In the genomic region with DNA sequence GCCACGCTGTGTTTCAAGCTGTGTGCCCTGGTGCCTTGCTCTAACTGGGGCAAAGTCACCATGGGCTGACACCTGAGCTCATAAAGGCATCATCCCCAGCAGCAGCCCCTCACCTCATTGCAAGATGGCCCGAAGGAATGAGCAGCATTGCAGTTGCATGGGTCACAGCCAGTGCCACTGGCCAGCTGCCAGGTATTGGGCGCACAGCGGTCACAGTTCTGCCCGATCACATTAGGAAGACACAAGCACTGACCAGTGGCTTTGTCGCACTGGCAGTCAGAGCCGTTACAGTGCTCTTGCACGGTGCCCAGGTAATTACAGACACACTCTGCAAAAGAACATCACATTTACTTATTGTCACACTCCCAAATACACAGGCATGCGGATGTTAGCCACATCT, we compare ENCODE assay signal across 17 cellular contexts. TPM values are rescaled to one million over a fixed set of nuclear protein-coding genes. Genes with fewer than 3 reads are reported as not detected.
DNase-seq lines count a peak whose midpoint lies in the region; ATAC-seq and TF ChIP-seq lines count a peak whose summit lies in the region.
"Had no signal": no experiment of that assay in that cellular context is flagged by ENCODE, and none has a peak within 500 bp of the region (broad histone marks: within the 10 kb centered on the region; RNA-seq: fewer than 3 reads in every experiment).

No MANE protein-coding gene starts in this region.

- H3K27me3 ChIP-seq in heart left ventricle (no peaks in the 10 kb centered on the region), mammary epithelial cell (ENCODE audit: insufficient read depth, low read length) (no peaks in the 10 kb centered on the region), mesendoderm (ENCODE audit: insufficient read depth, low read length, poor library complexity) (no peaks in the 10 kb centered on the region), upper lobe of left lung (no peaks in the 10 kb centered on the region)
- H3K27me3 ChIP-seq: MG63 had no signal

- H2AFZ ChIP-seq in mammary epithelial cell (ENCODE audit: low read depth, low read length), result no peak overlapping the region

- peaks cover 0 to 28% (median 9%) of the 10 kb centered on the region in 12 donors for H3K4me1 ChIP-seq in heart left ventricle
- H3K4me1 ChIP-seq in mammary epithelial cell (ENCODE audit: insufficient read depth, low read length), result peaks cover 67% of the 10 kb centered on the region
- peaks cover 5% of the 10 kb centered on the region for H3K4me1 ChIP-seq in mesendoderm (ENCODE audit: control insufficient read depth, low read depth, low read length)
- H3K4me1 ChIP-seq in upper lobe of left lung, result peaks cover 4 to 21% (median 15%) of the 10 kb centered on the region in 4 donors
- H3K4me1 ChIP-seq: prostate gland had no signal

- H3K23ac ChIP-seq in mesendoderm (ENCODE audit: low read length), result peak overlapping the region; percentile 37

- H4K8ac ChIP-seq in mesendoderm (ENCODE audit: low read depth, low read length), result no peak overlapping the region

- no peak overlapping the region for H2BK15ac ChIP-seq in mesendoderm (replicated peaks; ENCODE audit: low read depth)

- 86 to 91% (median 87%) methylated on average over 7 to 9 of the region's 9 CpGs for WGBS in heart left ventricle, 4 donors
- 41% methylated on average over 9 of the region's 9 CpGs for WGBS in mammary epithelial cell (ENCODE audit: low coverage, missing lambda C conversion rate)
- WGBS in mesendoderm (ENCODE audit: extremely low coverage, insufficient coverage, low lambda C conversion rate), result no CpG with 5 or more reads among the region's 9 CpGs
- whole genome bisulfite sequencing in upper lobe of left lung, 2 donors, result 38 to 77% methylated on average over 4 to 9 of the region's 9 CpGs

- no peak overlapping the region for H4K5ac ChIP-seq in mesendoderm (ENCODE audit: low read length)

- H3K36me3 ChIP-seq in heart left ventricle, result peaks cover 0 to 99% (median 56%) of the 10 kb centered on the region in 9 donors
- peaks cover 41% of the 10 kb centered on the region for H3K36me3 ChIP-seq in mammary epithelial cell (ENCODE audit: insufficient read depth, low read length)
- peaks cover 3% of the 10 kb centered on the region for H3K36me3 ChIP-seq in mesendoderm (ENCODE audit: control insufficient read depth, insufficient read depth, low read length)
- peaks cover 0 to 50% (median 2%) of the 10 kb centered on the region in 4 donors for H3K36me3 ChIP-seq in upper lobe of left lung
- H3K36me3 ChIP-seq: prostate gland had no signal

- TF ChIP-seq CTCF in heart left ventricle (IDR thresholded peaks at IDR 0.05) (no peak), mammary epithelial cell (conservative IDR thresholded peaks at IDR 0.05 in 1 of 2, IDR thresholded peaks at IDR 0.05 in 1 of 2; ENCODE audit: extremely low read depth in 1 of 2, insufficient read depth in 1 of 2, low read depth in 1 of 2, low read length in 2 of 2) (no peak), upper lobe of left lung (IDR thresholded peaks at IDR 0.05) (no peak)

- no peak overlapping the region for H2BK120ac ChIP-seq in mesendoderm (ENCODE audit: low read depth, low read length)

- H4K20me1 ChIP-seq in mammary epithelial cell (ENCODE audit: insufficient read depth, low read length), result no peaks in the 10 kb centered on the region

- no peak for TF ChIP-seq POLR2A in heart left ventricle (IDR thresholded peaks at IDR 0.05)
- TF ChIP-seq POLR2A in upper lobe of left lung (IDR thresholded peaks at IDR 0.05), result no peak

- no TSS peak for BruUV-seq in mammary epithelial cell (replicated peaks; lab: Mats Ljungman, UMichigan)

- dilution Hi-C loops in mammary epithelial cell (cut with HindIII; ENCODE audit: low sequenced_read_pairs), result no loop called here

- no peak overlapping the region for H2AK5ac ChIP-seq in mesendoderm (ENCODE audit: low read length)

- peak overlapping the region; percentile 63 for H3K56ac ChIP-seq in mesendoderm (ENCODE audit: low read length)

- H2BK5ac ChIP-seq in mesendoderm (ENCODE audit: low read length), result peak overlapping the region; percentile 9

- DNase-seq in heart left ventricle (no peak), left cardiac atrium (no peak), mammary epithelial cell (no peak), mesendoderm (no peak), upper lobe of left lung (peak in 1 of 2 donors; percentile 43), head of caudate nucleus (no peak), RPMI8226 (no peak), hippocampal formation (lab: John Stamatoyannopoulos, UW) (no peak)
- DNase-seq: activated naive CD4-positive, alpha-beta T cell; CD4-positive, alpha-beta memory T cell; effector memory CD4-positive, alpha-beta T cell; mucosa of descending colon; NCI-H2029 treated with DMSO at 0.1 percent for 48 hours; NCI-H524 had no signal

- intact Hi-C loops in heart left ventricle (cut with DNase I), result no loop called here
- intact Hi-C loops in left cardiac atrium (cut with DNase I), result no loop called here
- intact Hi-C loops in mammary epithelial cell (cut with micrococcal nuclease), result no loop called here
- intact Hi-C loops in head of caudate nucleus (cut with DNase I), result no loop called here

- H3K79me1 ChIP-seq in mesendoderm (ENCODE audit: low read length), result no peaks in the 10 kb centered on the region

- H3K9me3 ChIP-seq in heart left ventricle (no peaks in the 10 kb centered on the region), mammary epithelial cell (replicated peaks; ENCODE audit: insufficient read depth, low read length) (no peaks in the 10 kb centered on the region), upper lobe of left lung (no peaks in the 10 kb centered on the region)
- H3K9me3 ChIP-seq: MG63, mucosa of descending colon, prostate gland had no signal

- CTCF ChIA-PET in mammary epithelial cell (lab: Charles Lee; ENCODE audit: low non-redundant PET), result no interaction called here

- H3K4me3 ChIP-seq in heart left ventricle (no peak overlapping the region), mammary epithelial cell (replicated peaks in 1 of 3; ENCODE audit: insufficient read depth in 1 of 3, low read depth in 2 of 3, low read length in 3 of 3) (no peak overlapping the region), mesendoderm (ENCODE audit: low read length) (no peak overlapping the region), upper lobe of left lung (no peak overlapping the region)
- H3K4me3 ChIP-seq: MG63, mucosa of descending colon, prostate gland had no signal

- no peak overlapping the region for H3K18ac ChIP-seq in mesendoderm (ENCODE audit: low read length)

- in situ Hi-C loops in mammary epithelial cell (cut with MboI; ENCODE audit: low sequenced_read_pairs in 2 of 2), result no loop called here

- no peak overlapping the region for H3K4ac ChIP-seq in mesendoderm (ENCODE audit: low read depth, low read length)

- ATAC-seq in heart left ventricle (peak in 3 of 4 donors; percentile 26 to 39 (median 29)), left cardiac atrium (no peak), upper lobe of left lung (ENCODE audit: low FRiP score in 2 of 2) (peak; percentile 5 to 31)
- ATAC-seq: activated CD4-positive, CD25-positive, alpha-beta regulatory T cell treated with anti-CD3 and anti-CD28 coated beads, Interleukin-2, amount 50 U/mL, for 24 hours; mucosa of descending colon had no signal

- H3K4me2 ChIP-seq in mammary epithelial cell (ENCODE audit: insufficient read depth, low read depth, low read length), result peak overlapping the region; percentile 37
- H3K4me2 ChIP-seq in mesendoderm (ENCODE audit: low read length), result no peak overlapping the region

- H3K27ac ChIP-seq in heart left ventricle (peak overlapping the region in 2 of 12 donors; percentile 21 to 41), mammary epithelial cell (ENCODE audit: insufficient read depth, low read depth, low read length) (no peak overlapping the region), mesendoderm (ENCODE audit: low read depth, low read length) (no peak overlapping the region), upper lobe of left lung (peak overlapping the region; percentile 2 to 14 (median 8))
- H3K27ac ChIP-seq: prostate gland had no signal

- no peak for TF ChIP-seq EP300 in upper lobe of left lung (IDR thresholded peaks at IDR 0.05)

- no peak overlapping the region for H3K9ac ChIP-seq in mammary epithelial cell (ENCODE audit: insufficient read depth, low read length)
- H3K9ac ChIP-seq in mesendoderm (ENCODE audit: low read length), result no peak overlapping the region

- H3K79me2 ChIP-seq in mammary epithelial cell (ENCODE audit: insufficient read depth, low read length) (peaks cover 16% of the 10 kb centered on the region), mesendoderm (ENCODE audit: control insufficient read depth, insufficient read depth, low read length) (no peaks in the 10 kb centered on the region)

RNA-seq across cellular contexts. Expression of gene LAMB1, which starts 51.1 kb away (rescaled TPM):
- total RNA-seq in heart left ventricle (100 to 1,000 TPM in 2 of 9 donors, 10 to 100 TPM in 7; 29.1 to 121 (median 58.0) TPM), left cardiac atrium (100 to 1,000 TPM; 109 to 123 TPM), mammary epithelial cell (100 to 1,000 TPM; 219 to 285 TPM), upper lobe of left lung (100 to 1,000 TPM; 100 to 443 (median 135) TPM)
- polyA plus RNA-seq in heart left ventricle (10 to 100 TPM; 51.6 to 53.2 TPM), mammary epithelial cell (76.2 TPM)
- 447 TPM for polyA minus RNA-seq in mammary epithelial cell
- 60.6 TPM for polyA plus RNA-seq in mesendoderm (2013, experiment 1 of 2)
- 59.6 TPM for polyA plus RNA-seq in mesendoderm (2013, experiment 2 of 2)
- total RNA-seq: CD4-positive, alpha-beta memory T cell had no signal

Comparison
In these comparisons a context has a peak if more than half of its experiments do, and no peak if none do; other contexts are left out.
1. ATAC-seq: peak in heart left ventricle (3 of 4) and upper lobe of left lung (2 of 2); none in left cardiac atrium (0 of 2).
2. H3K27ac ChIP-seq: peak in upper lobe of left lung (4 of 4); none in mammary epithelial cell (single experiment) and mesendoderm (single experiment).